8 cellular contexts compared by ENCODE assay signal in genomic region chr10:69515699-69516547, GRCh38. TPM values are rescaled to one million over a fixed set of nuclear protein-coding genes. Genes with fewer than 3 reads are reported as not detected.
DNase-seq lines count a peak whose midpoint lies in the region; ATAC-seq and TF ChIP-seq lines count a peak whose summit lies in the region.

No MANE protein-coding gene starts in this region.

- no peak overlapping the region for H2BK5ac ChIP-seq in trophoblast cell (ENCODE audit: low read depth, low read length, poor library complexity)

- no peak overlapping the region for H2AFZ ChIP-seq in trophoblast cell (ENCODE audit: insufficient read depth, low read length, poor library complexity)

- no peak overlapping the region for H2BK120ac ChIP-seq in trophoblast cell (ENCODE audit: insufficient read depth, low read length, poor library complexity)

- H3K14ac ChIP-seq in trophoblast cell (ENCODE audit: low read length) = no peak overlapping the region

- no peaks in the 10 kb centered on the region for H3K9me3 ChIP-seq in SJCRH30 (replicated peaks)
- no peaks in the 10 kb centered on the region for H3K9me3 ChIP-seq in trophoblast cell (ENCODE audit: insufficient read depth, low read depth, low read length)
- H3K9me3 ChIP-seq in upper lobe of right lung = no peaks in the 10 kb centered on the region

- WGBS in trophoblast cell (ENCODE audit: extremely low coverage, insufficient coverage, insufficient read length) = no CpG with 5 or more reads among the region's 12 CpGs

- no peaks in the 10 kb centered on the region for H3K79me1 ChIP-seq in trophoblast cell (ENCODE audit: low read length)

- no peak overlapping the region for H2BK12ac ChIP-seq in trophoblast cell (ENCODE audit: low read length)

- peak; percentile 81 to 96 for DNase-seq in Kasumi-1 (lab: John Stamatoyannopoulos, UW)
- peak; percentile 60 to 82 for DNase-seq in SJCRH30
- DNase-seq in activated T-helper 9 cell treated with anti-CD3 and anti-CD28 coated beads, Interleukin-2, amount 50 U/mL, for 16 hours (ENCODE audit: low read depth) = peak; percentile 67
- peak; percentile 51 to 85 for DNase-seq in foreskin fibroblast
- DNase-seq in trophoblast cell = peak; percentile 55 to 79
- peak; percentile 86 for DNase-seq in upper lobe of right lung

- H3K4ac ChIP-seq in trophoblast cell (ENCODE audit: low read depth, low read length) = no peak overlapping the region

- H3K4me1 ChIP-seq in SJCRH30 = no peaks in the 10 kb centered on the region
- no peaks in the 10 kb centered on the region for H3K4me1 ChIP-seq in trophoblast cell (ENCODE audit: control insufficient read depth in 1 of 2, insufficient read depth in 2 of 2, low read length in 2 of 2)
- no peaks in the 10 kb centered on the region for H3K4me1 ChIP-seq in upper lobe of right lung

- no peak overlapping the region for H3K23ac ChIP-seq in trophoblast cell (ENCODE audit: low read length)

- ATAC-seq in GM18498 (IDR thresholded peaks at IDR 0.05; ENCODE audit: unreplicated experiment) (peak; percentile 58), upper lobe of right lung (peak; percentile 95)

- no peak overlapping the region for H2AK5ac ChIP-seq in trophoblast cell (ENCODE audit: low read length)

- H3K27ac ChIP-seq in 22Rv1 (no peak overlapping the region), SJCRH30 (no peak overlapping the region), trophoblast cell (ENCODE audit: low read depth, low read length) (no peak overlapping the region), upper lobe of right lung (no peak overlapping the region)

- no peak overlapping the region for H3K9ac ChIP-seq in trophoblast cell (ENCODE audit: low read length)

- H4K12ac ChIP-seq in trophoblast cell (ENCODE audit: low read depth, low read length) = no peak overlapping the region

- no peak overlapping the region for H3K4me3 ChIP-seq in SJCRH30
- H3K4me3 ChIP-seq in foreskin fibroblast (ENCODE audit: low read depth in 1 of 2, low read length in 2 of 2) = no peak overlapping the region
- no peak overlapping the region for H3K4me3 ChIP-seq in trophoblast cell (ENCODE audit: low read depth, low read length)
- H3K4me3 ChIP-seq in upper lobe of right lung = no peak overlapping the region

- H4K91ac ChIP-seq in trophoblast cell (ENCODE audit: low read depth, low read length) = no peak overlapping the region

- H3K4me2 ChIP-seq in trophoblast cell (ENCODE audit: low read length) = no peak overlapping the region

- H3K27me3 ChIP-seq in SJCRH30 (no peaks in the 10 kb centered on the region), trophoblast cell (ENCODE audit: insufficient read depth, low read length) (no peaks in the 10 kb centered on the region), upper lobe of right lung (no peaks in the 10 kb centered on the region)

- no peak overlapping the region for H3K18ac ChIP-seq in trophoblast cell (ENCODE audit: low read length)

- H3K79me2 ChIP-seq in trophoblast cell (ENCODE audit: control insufficient read depth, insufficient read depth, low read length, poor library complexity) = no peaks in the 10 kb centered on the region

- H4K8ac ChIP-seq in trophoblast cell (ENCODE audit: low read depth, low read length) = no peak overlapping the region

- H3K36me3 ChIP-seq in SJCRH30 (no peaks in the 10 kb centered on the region), trophoblast cell (ENCODE audit: control insufficient read depth in 1 of 2, insufficient read depth in 2 of 2, low read length in 2 of 2) (no peaks in the 10 kb centered on the region), upper lobe of right lung (peaks cover 5% of the 10 kb centered on the region)

- TF ChIP-seq CTCF in 22Rv1 (IDR thresholded peaks at IDR 0.05) (peak; percentile 88), foreskin fibroblast (IDR thresholded peaks at IDR 0.05; ENCODE audit: low read depth, low read length) (peak; percentile 76), upper lobe of right lung (IDR thresholded peaks at IDR 0.05) (peak; percentile 78)

- intact Hi-C loops in upper lobe of right lung (cut with DNase I) = loop anchor here (5.0 kb wide), 1 partner anchor 121 kb away; no protein-coding TSS in a partner anchor

RNA-seq across cellular contexts. Expression of gene NEUROG3, which starts 57.3 kb away (rescaled TPM):
- total RNA-seq in SJCRH30 (2014; rRNA removed; shearing (Covaris generic)) = 0.26 TPM in 1 of 2 replicates, not detected in the other
- not detected in 2 replicates for polyA plus RNA-seq in trophoblast cell (2013)
- total RNA-seq in upper lobe of right lung = not detected
